In the genomic region with DNA sequence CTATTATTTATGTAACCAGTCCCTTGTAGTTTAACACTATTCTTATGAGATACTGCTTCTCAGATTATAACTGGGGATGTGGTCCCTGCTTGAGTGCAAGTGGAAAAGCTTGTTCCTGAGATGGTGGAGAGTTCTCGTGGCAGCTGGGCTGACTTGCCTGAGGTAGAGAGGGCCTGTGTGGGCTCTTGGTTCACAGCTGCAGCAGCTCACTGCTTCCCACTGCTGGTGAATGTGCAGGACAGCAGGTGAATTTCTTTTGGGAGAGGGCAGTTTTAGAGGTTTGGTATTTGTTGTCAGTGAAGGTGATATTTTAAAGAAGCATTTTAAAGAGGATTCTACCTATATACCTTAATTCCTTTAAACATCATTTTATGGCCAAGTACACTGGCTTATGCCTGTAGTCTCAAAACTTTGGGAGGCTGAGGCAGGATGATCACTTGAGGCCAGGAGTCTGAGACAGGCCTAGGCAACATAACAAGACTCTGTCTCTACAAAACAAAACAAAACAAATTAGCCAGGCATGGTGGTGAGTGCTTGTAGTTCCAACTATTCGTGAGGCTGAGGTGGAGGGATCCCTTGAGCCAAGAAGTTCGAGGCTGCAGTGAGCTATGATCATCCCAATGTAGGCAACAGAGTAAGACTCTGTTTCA, we compare ENCODE assay signal across 8 cellular contexts.
DNase-seq lines count a peak whose midpoint lies in the region; ATAC-seq and TF ChIP-seq lines count a peak whose summit lies in the region.

No MANE protein-coding gene starts in this region.

- no peaks in the 10 kb centered on the region for H3K4me1 ChIP-seq in lung (ENCODE audit: control insufficient read depth in 2 of 2, insufficient read depth in 2 of 2, low read length in 2 of 2)

- DNase-seq in CD14-positive monocyte (ENCODE audit: low spot score) (peak; percentile 59), GM19238 (ENCODE audit: insufficient read length, low spot score) (peak; percentile 48), NCI-H510A (lab: John Stamatoyannopoulos, UW) (peak; percentile 38), dermis microvascular lymphatic vessel endothelial cell (ENCODE audit: low read depth in 2 of 2) (peak; percentile 51 to 78), lung (ENCODE audit: low spot score) (peak; percentile 68)
- peak; percentile 89 for DNase-seq in activated CD4-positive, alpha-beta T cell treated with anti-CD3 and anti-CD28 coated beads, Interleukin-2, amount 10 ng/mL, durations not matched to agents 24 days and 14 days
- DNase-seq in stimulated activated CD8-positive, alpha-beta memory T cell treated with anti-CD3 and anti-CD28 coated beads, Interleukin-15, amount 100 ng/mL, for 4 hours (ENCODE audit: low read depth in 2 of 2), result peak; percentile 22 to 28

- peaks cover 25% of the 10 kb centered on the region for H3K4me1 Mint-ChIP-seq in CD14-positive monocyte
- peaks cover 7% of the 10 kb centered on the region for H3K4me1 Mint-ChIP-seq in activated CD4-positive, alpha-beta T cell treated with anti-CD3 and anti-CD28 coated beads, Interleukin-2, amount 10 ng/mL, durations not matched to agents 24 days and 14 days

- peak; percentile 90 for ATAC-seq in HG03439 (IDR thresholded peaks at IDR 0.05; ENCODE audit: unreplicated experiment)
- ATAC-seq in lung (ENCODE audit: insufficient read depth, low FRiP score), result peak; percentile 87

- peak; percentile 95 for TF ChIP-seq CTCF in CD14-positive monocyte (IDR thresholded peaks at IDR 0.05)
- TF ChIP-seq CTCF in lung (IDR thresholded peaks at IDR 0.05; ENCODE audit: control extremely low read depth, extremely low read depth), result peak; percentile 83

- H3K27me3 Mint-ChIP-seq in CD14-positive monocyte (ENCODE audit: low read depth in 3 of 3), result no peaks in the 10 kb centered on the region
- H3K27me3 Mint-ChIP-seq in activated CD4-positive, alpha-beta T cell treated with anti-CD3 and anti-CD28 coated beads, Interleukin-2, amount 10 ng/mL, durations not matched to agents 24 days and 14 days, result no peaks in the 10 kb centered on the region

- WGBS in lung, 2 donors, result 20 to 22% methylated on average over 3 of the region's 3 CpGs

- intact Hi-C loops in CD14-positive monocyte (cut with micrococcal nuclease), result loop anchor here in 1 of 2 donors (5.0 kb wide), 1 partner anchor 151 kb away; no protein-coding TSS in a partner anchor
- intact Hi-C loops in activated CD4-positive, alpha-beta T cell treated with anti-CD3 and anti-CD28 coated beads, Interleukin-2, amount 10 ng/mL, durations not matched to agents 24 days and 14 days (cut with micrococcal nuclease), result loop anchor here (1.0 to 10.0 kb wide), 3 partner anchors 150 to 298 kb away; partner anchors contain the start of gene COX7A2L

- no peak overlapping the region for H3K4me3 Mint-ChIP-seq in CD14-positive monocyte
- H3K4me3 Mint-ChIP-seq in activated CD4-positive, alpha-beta T cell treated with anti-CD3 and anti-CD28 coated beads, Interleukin-2, amount 10 ng/mL, durations not matched to agents 24 days and 14 days, result no peak overlapping the region

- H3K36me3 ChIP-seq in lung (ENCODE audit: control insufficient read depth in 2 of 2, insufficient read depth in 2 of 2, low read length in 2 of 2), result peaks cover 0 to 3% of the 10 kb centered on the region in 2 donors

- H3K27me3 ChIP-seq in lung (ENCODE audit: control insufficient read depth, insufficient read depth), result no peaks in the 10 kb centered on the region

- H3K9me3 ChIP-seq in lung (ENCODE audit: control insufficient read depth in 2 of 2, insufficient read depth in 1 of 2, low read length in 1 of 2), result no peaks in the 10 kb centered on the region

- H3K36me3 Mint-ChIP-seq in CD14-positive monocyte, result peaks cover 4 to 6% of the 10 kb centered on the region in 2 donors
- H3K36me3 Mint-ChIP-seq in activated CD4-positive, alpha-beta T cell treated with anti-CD3 and anti-CD28 coated beads, Interleukin-2, amount 10 ng/mL, durations not matched to agents 24 days and 14 days (ENCODE audit: low read depth), result peaks cover 8% of the 10 kb centered on the region

- peak overlapping the region in 6 of 7 donors; percentile 23 to 81 (median 57) for H3K27ac Mint-ChIP-seq in CD14-positive monocyte
- H3K27ac Mint-ChIP-seq in activated CD4-positive, alpha-beta T cell treated with anti-CD3 and anti-CD28 coated beads, Interleukin-2, amount 10 ng/mL, durations not matched to agents 24 days and 14 days, result no peak overlapping the region

- peaks cover 0 to 1% (median 0%) of the 10 kb centered on the region in 7 donors for H3K9me3 Mint-ChIP-seq in CD14-positive monocyte
- no peaks in the 10 kb centered on the region for H3K9me3 Mint-ChIP-seq in activated CD4-positive, alpha-beta T cell treated with anti-CD3 and anti-CD28 coated beads, Interleukin-2, amount 10 ng/mL, durations not matched to agents 24 days and 14 days

- no peak overlapping the region for H3K4me3 ChIP-seq in lung

- no peak overlapping the region for H3K27ac ChIP-seq in lung (ENCODE audit: low read depth in 1 of 2, low read length in 1 of 2)

Comparison
In these comparisons a context has a peak if more than half of its experiments do, and no peak if none do; other contexts are left out.
1. DNase-seq: peak in every context shown above with its lines; median percentile 89 in activated CD4-positive, alpha-beta T cell treated with anti-CD3 and anti-CD28 coated beads, Interleukin-2, amount 10 ng/mL, durations not matched to agents 24 days and 14 days; 68 in lung; 64 in dermis microvascular lymphatic vessel endothelial cell; 59 in CD14-positive monocyte; 48 in GM19238; 38 in NCI-H510A; 25 in stimulated activated CD8-positive, alpha-beta memory T cell treated with anti-CD3 and anti-CD28 coated beads, Interleukin-15, amount 100 ng/mL, for 4 hours.